ENCODE assay signal across 17 cellular contexts in the genomic region with DNA sequence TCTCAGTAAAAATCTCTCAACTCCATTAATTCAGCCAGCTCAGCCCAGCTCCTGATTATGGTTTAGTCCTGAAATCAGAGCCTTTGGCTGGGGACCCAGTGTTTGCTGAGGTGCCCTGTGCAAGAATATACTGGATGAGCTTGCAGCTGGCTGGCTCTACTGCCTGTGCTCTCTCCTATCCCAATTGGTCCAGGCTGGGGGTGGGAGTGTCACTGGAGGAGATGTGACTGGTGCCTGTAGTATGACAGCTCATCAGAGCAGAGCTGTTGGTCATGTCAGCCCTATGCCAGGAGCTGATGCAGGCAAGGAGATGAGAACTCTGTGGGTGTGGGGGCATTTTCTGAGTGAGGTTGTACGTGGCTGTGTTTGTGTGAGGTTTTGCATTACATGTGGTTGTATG.
DNase-seq lines count a peak whose midpoint lies in the region; ATAC-seq and TF ChIP-seq lines count a peak whose summit lies in the region.
"Had no signal": no experiment of that assay in that cellular context is flagged by ENCODE, and none has a peak within 500 bp of the region (broad histone marks: within the 10 kb centered on the region; RNA-seq: fewer than 3 reads in every experiment).

No MANE protein-coding gene starts in this region.

- H3K27ac ChIP-seq in left ventricle myocardium inferior (replicated peaks) (no peak overlapping the region), neural progenitor cell (no peak overlapping the region)
- H3K27ac ChIP-seq: 22Rv1, A549, C4-2B had no signal

- no peak overlapping the region for H3K4me3 Mint-ChIP-seq in WTC11
- H3K4me3 Mint-ChIP-seq in neural progenitor cell, result no peak overlapping the region
- H3K4me3 Mint-ChIP-seq: CD4-positive, alpha-beta T cell; H9 had no signal

- POLR2A ChIA-PET in WTC11 (lab: Charles Lee), result no interaction called here

- H3K9me3 Mint-ChIP-seq in WTC11, result no peaks in the 10 kb centered on the region
- H3K9me3 Mint-ChIP-seq in neural progenitor cell, result peaks cover 5% of the 10 kb centered on the region
- H3K9me3 Mint-ChIP-seq: CD4-positive, alpha-beta T cell; H9 had no signal

- no peak overlapping the region for H3K27ac Mint-ChIP-seq in WTC11
- peak overlapping the region; percentile 5 for H3K27ac Mint-ChIP-seq in neural progenitor cell
- H3K27ac Mint-ChIP-seq: CD4-positive, alpha-beta T cell; H9 had no signal

- H3K9me3 ChIP-seq in left ventricle myocardium inferior (replicated peaks) (no peaks in the 10 kb centered on the region), neural progenitor cell (ENCODE audit: low read depth) (no peaks in the 10 kb centered on the region)
- H3K9me3 ChIP-seq: A549, Caco-2 had no signal

- TF ChIP-seq CTCF in left ventricle myocardium inferior (IDR thresholded peaks at IDR 0.05; ENCODE audit: borderline replicate concordance) (no peak), WTC11 (IDR thresholded peaks at IDR 0.05) (no peak), neural progenitor cell (IDR thresholded peaks at IDR 0.05) (no peak)

- H3K27me3 Mint-ChIP-seq in WTC11 (ENCODE audit: low read depth) (no peaks in the 10 kb centered on the region; the same call in 1 of the 2 replicates), neural progenitor cell (ENCODE audit: insufficient read depth, low read depth) (peaks cover 10% of the 10 kb centered on the region)

- peaks cover 7% of the 10 kb centered on the region; the same call in 1 of the 2 replicates for H3K4me1 Mint-ChIP-seq in WTC11
- peaks cover 7% of the 10 kb centered on the region for H3K4me1 Mint-ChIP-seq in neural progenitor cell

- ATAC-seq in left cardiac atrium, result peak; percentile 21 to 61
- ATAC-seq in WTC11, result peak; percentile 22; the same call in 1 of the 2 replicates
- no peak for ATAC-seq in HG03439 (IDR thresholded peaks at IDR 0.05; ENCODE audit: unreplicated experiment)
- ATAC-seq: A549 had no signal

- H4K20me1 ChIP-seq in neural progenitor cell (ENCODE audit: low read depth), result no peaks in the 10 kb centered on the region

- DNase-seq in DMS 273 (lab: John Stamatoyannopoulos, UW; ENCODE audit: unreplicated experiment) (peak; percentile 4), DMS 273 treated with DMSO at 0.1 percent for 48 hours (lab: John Stamatoyannopoulos, UW) (no peak), left cardiac atrium (no peak), left ventricle myocardium inferior (no peak), WTC11 (ENCODE audit: low spot score) (no peak), neural progenitor cell (ENCODE audit: low spot score) (no peak), HK-2 (ENCODE audit: unreplicated experiment) (no peak)
- DNase-seq: AML-193; Caco-2; CD4-positive, alpha-beta T cell; DMS79 treated with DMSO at 0.1 percent for 48 hours; GF-D8; H9 had no signal

- CTCF ChIA-PET in WTC11 (lab: Charles Lee), result no interaction called here

- no peaks in the 10 kb centered on the region for H3K79me2 ChIP-seq in neural progenitor cell (ENCODE audit: low read depth)

- H3K36me3 ChIP-seq in left ventricle myocardium inferior (no peaks in the 10 kb centered on the region), neural progenitor cell (no peaks in the 10 kb centered on the region)

- no peaks in the 10 kb centered on the region for H3K4me1 ChIP-seq in left ventricle myocardium inferior
- no peaks in the 10 kb centered on the region for H3K4me1 ChIP-seq in neural progenitor cell
- H3K4me1 ChIP-seq: A549, Caco-2 had no signal

- H3K4me3 ChIP-seq in left ventricle myocardium inferior, result no peak overlapping the region
- H3K4me3 ChIP-seq in neural progenitor cell, result no peak overlapping the region
- H3K4me3 ChIP-seq: A549 had no signal

- peaks cover 19% of the 10 kb centered on the region for H3K27me3 ChIP-seq in left ventricle myocardium inferior (ENCODE audit: low read depth)
- no peaks in the 10 kb centered on the region for H3K27me3 ChIP-seq in neural progenitor cell

- no peak overlapping the region for H3K9ac ChIP-seq in neural progenitor cell

- H3F3A ChIP-seq in neural progenitor cell (ENCODE audit: low read depth), result no peaks in the 10 kb centered on the region

- no peak overlapping the region for H2AFZ ChIP-seq in neural progenitor cell (replicated peaks)

- H3K36me3 Mint-ChIP-seq in WTC11 (no peaks in the 10 kb centered on the region), neural progenitor cell (peaks cover 2% of the 10 kb centered on the region)

- intact Hi-C loops in left cardiac atrium (cut with DNase I), result no loop called here
- intact Hi-C loops in left ventricle myocardium inferior (cut with micrococcal nuclease), result no loop called here

- H3K4me2 ChIP-seq in neural progenitor cell, result no peak overlapping the region
- H3K4me2 ChIP-seq: A549 had no signal

TF ChIP-seq in WTC11, 78 proteins besides CTCF, POLR2A, EP300 and RAD21 (continues in another document):
- TF ChIP-seq RELA (CRISPR knock-in tag; IDR thresholded peaks at IDR 0.05; ENCODE audit: borderline replicate concordance) (no peak), ZNF671 (CRISPR knock-in tag; IDR thresholded peaks at IDR 0.05) (no peak), OVOL2 (CRISPR knock-in tag; IDR thresholded peaks at IDR 0.05; ENCODE audit: borderline replicate concordance) (no peak), FOXJ3 (CRISPR knock-in tag; IDR thresholded peaks at IDR 0.05; ENCODE audit: borderline replicate concordance) (no peak), ZBTB21 (CRISPR knock-in tag; IDR thresholded peaks at IDR 0.05; ENCODE audit: borderline replicate concordance) (no peak), TCF7 (CRISPR knock-in tag; IDR thresholded peaks at IDR 0.05; ENCODE audit: low read depth) (no peak), NFATC4 (CRISPR knock-in tag; IDR thresholded peaks at IDR 0.05) (no peak), ATF1 (CRISPR knock-in tag; IDR thresholded peaks at IDR 0.05) (no peak), CREB1 (CRISPR knock-in tag; IDR thresholded peaks at IDR 0.05) (no peak), ZNF416 (CRISPR knock-in tag; IDR thresholded peaks at IDR 0.05) (no peak), ETV6 (CRISPR knock-in tag; IDR thresholded peaks at IDR 0.05) (no peak), NR3C1 (CRISPR knock-in tag; conservative IDR thresholded peaks at IDR 0.05; ENCODE audit: low read depth) (no peak)
- TF ChIP-seq, protein P1, sequence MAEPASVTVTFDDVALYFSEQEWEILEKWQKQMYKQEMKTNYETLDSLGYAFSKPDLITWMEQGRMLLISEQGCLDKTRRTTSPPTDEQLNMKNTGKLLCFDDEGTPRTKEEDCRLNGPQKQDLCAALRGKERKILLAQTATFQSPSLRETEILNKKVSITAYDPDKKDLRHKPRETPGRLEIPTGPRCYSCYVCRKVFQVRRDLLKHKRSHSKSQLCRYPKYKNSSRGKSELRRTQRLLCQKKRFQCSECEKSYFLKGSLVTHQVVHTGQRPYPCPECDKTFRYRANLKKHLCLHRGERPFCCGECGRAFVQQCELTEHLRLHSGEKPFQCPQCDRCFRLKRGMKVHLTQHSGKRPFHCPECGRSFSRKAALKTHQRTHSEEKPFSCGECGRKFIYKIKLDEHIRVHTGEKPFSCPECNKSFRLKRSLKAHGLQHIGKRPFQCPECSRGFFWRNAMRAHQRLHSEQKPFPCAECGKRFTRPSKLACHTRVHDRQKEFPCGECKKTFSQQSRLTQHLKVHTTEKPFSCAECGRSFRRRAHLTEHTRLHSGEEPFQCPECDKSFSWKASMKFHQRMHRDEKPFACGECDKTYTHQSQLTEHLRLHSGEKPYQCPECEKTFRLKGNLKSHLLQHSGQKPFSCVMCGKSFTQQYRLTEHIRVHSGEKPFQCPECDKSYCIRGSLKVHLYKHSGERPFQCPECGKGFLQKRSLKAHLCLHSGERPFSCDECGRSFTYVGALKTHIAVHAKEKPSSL (CRISPR knock-in tag; conservative IDR thresholded peaks at IDR 0.05), result no peak
- TF ChIP-seq, protein P2, sequence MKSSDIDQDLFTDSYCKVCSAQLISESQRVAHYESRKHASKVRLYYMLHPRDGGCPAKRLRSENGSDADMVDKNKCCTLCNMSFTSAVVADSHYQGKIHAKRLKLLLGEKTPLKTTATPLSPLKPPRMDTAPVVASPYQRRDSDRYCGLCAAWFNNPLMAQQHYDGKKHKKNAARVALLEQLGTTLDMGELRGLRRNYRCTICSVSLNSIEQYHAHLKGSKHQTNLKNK (CRISPR knock-in tag; IDR thresholded peaks at IDR 0.05), result no peak
- TF ChIP-seq, protein P3, sequence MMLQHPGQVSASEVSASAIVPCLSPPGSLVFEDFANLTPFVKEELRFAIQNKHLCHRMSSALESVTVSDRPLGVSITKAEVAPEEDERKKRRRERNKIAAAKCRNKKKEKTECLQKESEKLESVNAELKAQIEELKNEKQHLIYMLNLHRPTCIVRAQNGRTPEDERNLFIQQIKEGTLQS (CRISPR knock-in tag; conservative IDR thresholded peaks at IDR 0.05), result no peak
- TF ChIP-seq, protein P4, sequence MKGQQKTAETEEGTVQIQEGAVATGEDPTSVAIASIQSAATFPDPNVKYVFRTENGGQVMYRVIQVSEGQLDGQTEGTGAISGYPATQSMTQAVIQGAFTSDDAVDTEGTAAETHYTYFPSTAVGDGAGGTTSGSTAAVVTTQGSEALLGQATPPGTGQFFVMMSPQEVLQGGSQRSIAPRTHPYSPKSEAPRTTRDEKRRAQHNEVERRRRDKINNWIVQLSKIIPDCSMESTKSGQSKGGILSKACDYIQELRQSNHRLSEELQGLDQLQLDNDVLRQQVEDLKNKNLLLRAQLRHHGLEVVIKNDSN (CRISPR knock-in tag; IDR thresholded peaks at IDR 0.05), result no peak
